Comparison of ENCODE assay signal across 3 cellular contexts in genomic region chr15:90228960-90229359, GRCh38. TPM values are rescaled to one million over a fixed set of nuclear protein-coding genes. Genes with fewer than 3 reads are reported as not detected.
A peak's percentile ranks its signal among the peaks of the same experiment; 100 is the strongest.
DNase-seq lines count a peak whose midpoint lies in the region; ATAC-seq lines count a peak whose summit lies in the region.
"Had no signal": no experiment of that assay in that cellular context is flagged by ENCODE, and none has a peak within 500 bp of the region (broad histone marks: within the 10 kb centered on the region; RNA-seq: fewer than 3 reads in every experiment).

No MANE protein-coding gene starts in this region.

- H3K9me3 Mint-ChIP-seq in activated CD8-positive, alpha-beta memory T cell treated with anti-CD3 and anti-CD28 coated beads, Interleukin-2, amount 10 ng/mL, durations not matched to agents 7 days and 5 days (ENCODE audit: low read depth): no peaks in the 10 kb centered on the region

- H3K4me1 Mint-ChIP-seq in activated CD8-positive, alpha-beta memory T cell treated with anti-CD3 and anti-CD28 coated beads, Interleukin-2, amount 10 ng/mL, durations not matched to agents 7 days and 5 days: peaks cover 36% of the 10 kb centered on the region

- no peak for ATAC-seq in activated CD8-positive, alpha-beta memory T cell treated with anti-CD3 and anti-CD28 coated beads, Interleukin-2, amount 10 ng/mL, durations not matched to agents 7 days and 5 days

- no peaks in the 10 kb centered on the region for H3K27me3 Mint-ChIP-seq in activated CD8-positive, alpha-beta memory T cell treated with anti-CD3 and anti-CD28 coated beads, Interleukin-2, amount 10 ng/mL, durations not matched to agents 7 days and 5 days

- CTCF ChIA-PET in activated CD8-positive, alpha-beta memory T cell treated with anti-CD3 and anti-CD28 coated beads, Interleukin-2, amount 10 ng/mL, durations not matched to agents 7 days and 5 days (lab: Charles Lee): no interaction called here

- H3K27ac Mint-ChIP-seq in activated CD8-positive, alpha-beta memory T cell treated with anti-CD3 and anti-CD28 coated beads, Interleukin-2, amount 10 ng/mL, durations not matched to agents 7 days and 5 days: peak overlapping the region; percentile 52

- DNase-seq in activated CD8-positive, alpha-beta memory T cell treated with anti-CD3 and anti-CD28 coated beads, Interleukin-2, amount 10 ng/mL, durations not matched to agents 7 days and 5 days: no peak
- no peak for DNase-seq in activated CD8-positive, alpha-beta memory T cell treated with anti-CD3 and anti-CD28 coated beads, Interleukin-2, amount 50 U/mL, for 48 hours

- peaks cover 28% of the 10 kb centered on the region for H3K36me3 Mint-ChIP-seq in activated CD8-positive, alpha-beta memory T cell treated with anti-CD3 and anti-CD28 coated beads, Interleukin-2, amount 10 ng/mL, durations not matched to agents 7 days and 5 days

- H3K4me3 Mint-ChIP-seq in activated CD8-positive, alpha-beta memory T cell treated with anti-CD3 and anti-CD28 coated beads, Interleukin-2, amount 10 ng/mL, durations not matched to agents 7 days and 5 days: no peak overlapping the region

RNA-seq across cellular contexts. Expression of gene CIB1, which starts 4.8 kb away (rescaled TPM):
- total RNA-seq in activated CD8-positive, alpha-beta memory T cell treated with anti-CD3 and anti-CD28 coated beads, Interleukin-2, amount 10 ng/mL, durations not matched to agents 7 days and 5 days: 100 to 1,000 TPM; 120 to 127 TPM

RNA-seq across cellular contexts. Expression of gene GDPGP1, which starts 5.0 kb away (rescaled TPM):
- 1 to 10 TPM; 7.0 to 9.8 TPM for total RNA-seq in activated CD8-positive, alpha-beta memory T cell treated with anti-CD3 and anti-CD28 coated beads, Interleukin-2, amount 10 ng/mL, durations not matched to agents 7 days and 5 days

RNA-seq across cellular contexts. Expression of gene TTLL13, which starts 20.4 kb away (rescaled TPM):
- total RNA-seq in activated CD8-positive, alpha-beta memory T cell treated with anti-CD3 and anti-CD28 coated beads, Interleukin-2, amount 10 ng/mL, durations not matched to agents 7 days and 5 days: 1 to 10 TPM in 1 of 2 experiments, under 1 TPM in 1; 0.80 to 1.1 TPM
- total RNA-seq: mesenteric fat pad had no signal

RNA-seq across cellular contexts. Expression of gene SEMA4B, which starts 27.8 kb away (rescaled TPM):
- total RNA-seq in activated CD8-positive, alpha-beta memory T cell treated with anti-CD3 and anti-CD28 coated beads, Interleukin-2, amount 10 ng/mL, durations not matched to agents 7 days and 5 days: 10 to 100 TPM in 1 of 2 experiments, 1 to 10 TPM in 1; 6.0 to 13.8 TPM

RNA-seq across cellular contexts. Expression of gene NGRN, which starts 36.5 kb away (rescaled TPM):
- total RNA-seq in activated CD8-positive, alpha-beta memory T cell treated with anti-CD3 and anti-CD28 coated beads, Interleukin-2, amount 10 ng/mL, durations not matched to agents 7 days and 5 days: 10 to 100 TPM; 30.1 to 34.9 TPM
